16 cellular contexts compared by ENCODE assay signal in genomic region chr7:85237721-85238120, GRCh38.
"Had no signal": no experiment of that assay in that cellular context is flagged by ENCODE, and none has a peak within 500 bp of the region (broad histone marks: within the 10 kb centered on the region; RNA-seq: fewer than 3 reads in every experiment).

No MANE protein-coding gene starts in this region.

- H3K4me3 ChIP-seq: colonic mucosa, sigmoid colon, suprapubic skin, upper lobe of left lung had no signal

- FAIRE-seq: endothelial cell of umbilical vein, TTC549 had no signal

- DNase-seq: activated CD4-positive, CD25-positive, alpha-beta regulatory T cell; activated T-cell treated with anti-CD3 and anti-CD28 coated beads, Interleukin-2, amount 50 U/mL, for 1 hour; anterior cingulate cortex; colonic mucosa; effector CD4-positive, alpha-beta T cell; hippocampal formation; kidney glomerular epithelial cell; nephron progenitor cell; sigmoid colon; stimulated activated CD4-positive, alpha-beta T cell treated with anti-CD3 and anti-CD28 coated beads, Interleukin-2, amount 100 ng/mL, for 24 hours; stimulated activated naive CD4-positive, alpha-beta T cell treated with Interleukin-2 at 50 U/mL for 16 hours; T-helper 17 cell; upper lobe of left lung had no signal
